ENCODE assay signal across 1 cellular context in the genomic region with DNA sequence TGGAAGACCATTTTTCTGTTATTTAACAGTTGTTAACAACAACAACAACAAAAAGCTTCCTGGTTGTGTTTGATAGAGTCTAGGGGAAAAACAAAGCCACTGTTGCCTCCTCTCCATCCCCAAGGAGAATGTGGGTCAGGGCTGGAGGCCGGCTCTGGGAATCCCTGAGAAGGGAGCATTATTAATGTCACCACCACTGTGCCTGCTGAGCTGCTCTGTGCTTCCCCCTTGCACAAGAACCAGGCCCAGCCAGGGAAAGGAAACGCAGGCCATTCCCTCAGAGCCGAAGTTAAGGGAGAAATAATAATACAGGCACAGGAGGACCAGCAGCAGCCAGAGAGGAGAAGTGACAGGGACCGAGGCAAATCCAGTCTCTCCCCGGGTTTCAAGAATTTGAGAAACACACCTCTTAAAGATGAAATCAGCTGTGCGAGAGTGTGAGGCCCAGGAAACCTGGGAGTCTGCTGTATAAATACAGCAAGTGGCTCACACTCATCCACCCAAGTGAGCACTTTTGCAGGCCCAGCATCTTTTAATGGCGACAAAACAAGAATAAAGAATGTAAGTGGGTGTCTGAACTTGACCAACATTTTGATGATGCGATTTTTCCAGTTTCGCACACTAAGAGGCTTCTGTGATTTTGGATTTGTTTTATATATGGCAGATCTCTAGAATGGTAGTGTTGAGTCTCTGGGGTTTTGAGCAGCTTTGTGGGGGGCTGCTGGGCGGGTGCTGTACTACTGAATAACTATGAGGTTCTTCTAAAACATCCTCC.
TF ChIP-seq lines count a peak whose summit lies in the region.

No MANE protein-coding gene starts in this region.

TF ChIP-seq in WTC11, 78 proteins besides CTCF, POLR2A, EP300 and RAD21 (continued from another document):
- TF ChIP-seq, protein P1, sequence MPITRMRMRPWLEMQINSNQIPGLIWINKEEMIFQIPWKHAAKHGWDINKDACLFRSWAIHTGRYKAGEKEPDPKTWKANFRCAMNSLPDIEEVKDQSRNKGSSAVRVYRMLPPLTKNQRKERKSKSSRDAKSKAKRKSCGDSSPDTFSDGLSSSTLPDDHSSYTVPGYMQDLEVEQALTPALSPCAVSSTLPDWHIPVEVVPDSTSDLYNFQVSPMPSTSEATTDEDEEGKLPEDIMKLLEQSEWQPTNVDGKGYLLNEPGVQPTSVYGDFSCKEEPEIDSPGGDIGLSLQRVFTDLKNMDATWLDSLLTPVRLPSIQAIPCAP (CRISPR knock-in tag; IDR thresholded peaks at IDR 0.05) = no peak
- TF ChIP-seq, protein P2, sequence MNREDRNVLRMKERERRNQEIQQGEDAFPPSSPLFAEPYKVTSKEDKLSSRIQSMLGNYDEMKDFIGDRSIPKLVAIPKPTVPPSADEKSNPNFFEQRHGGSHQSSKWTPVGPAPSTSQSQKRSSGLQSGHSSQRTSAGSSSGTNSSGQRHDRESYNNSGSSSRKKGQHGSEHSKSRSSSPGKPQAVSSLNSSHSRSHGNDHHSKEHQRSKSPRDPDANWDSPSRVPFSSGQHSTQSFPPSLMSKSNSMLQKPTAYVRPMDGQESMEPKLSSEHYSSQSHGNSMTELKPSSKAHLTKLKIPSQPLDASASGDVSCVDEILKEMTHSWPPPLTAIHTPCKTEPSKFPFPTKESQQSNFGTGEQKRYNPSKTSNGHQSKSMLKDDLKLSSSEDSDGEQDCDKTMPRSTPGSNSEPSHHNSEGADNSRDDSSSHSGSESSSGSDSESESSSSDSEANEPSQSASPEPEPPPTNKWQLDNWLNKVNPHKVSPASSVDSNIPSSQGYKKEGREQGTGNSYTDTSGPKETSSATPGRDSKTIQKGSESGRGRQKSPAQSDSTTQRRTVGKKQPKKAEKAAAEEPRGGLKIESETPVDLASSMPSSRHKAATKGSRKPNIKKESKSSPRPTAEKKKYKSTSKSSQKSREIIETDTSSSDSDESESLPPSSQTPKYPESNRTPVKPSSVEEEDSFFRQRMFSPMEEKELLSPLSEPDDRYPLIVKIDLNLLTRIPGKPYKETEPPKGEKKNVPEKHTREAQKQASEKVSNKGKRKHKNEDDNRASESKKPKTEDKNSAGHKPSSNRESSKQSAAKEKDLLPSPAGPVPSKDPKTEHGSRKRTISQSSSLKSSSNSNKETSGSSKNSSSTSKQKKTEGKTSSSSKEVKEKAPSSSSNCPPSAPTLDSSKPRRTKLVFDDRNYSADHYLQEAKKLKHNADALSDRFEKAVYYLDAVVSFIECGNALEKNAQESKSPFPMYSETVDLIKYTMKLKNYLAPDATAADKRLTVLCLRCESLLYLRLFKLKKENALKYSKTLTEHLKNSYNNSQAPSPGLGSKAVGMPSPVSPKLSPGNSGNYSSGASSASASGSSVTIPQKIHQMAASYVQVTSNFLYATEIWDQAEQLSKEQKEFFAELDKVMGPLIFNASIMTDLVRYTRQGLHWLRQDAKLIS (CRISPR knock-in tag; IDR thresholded peaks at IDR 0.05; ENCODE audit: borderline replicate concordance) = no peak
- TF ChIP-seq, protein P3, sequence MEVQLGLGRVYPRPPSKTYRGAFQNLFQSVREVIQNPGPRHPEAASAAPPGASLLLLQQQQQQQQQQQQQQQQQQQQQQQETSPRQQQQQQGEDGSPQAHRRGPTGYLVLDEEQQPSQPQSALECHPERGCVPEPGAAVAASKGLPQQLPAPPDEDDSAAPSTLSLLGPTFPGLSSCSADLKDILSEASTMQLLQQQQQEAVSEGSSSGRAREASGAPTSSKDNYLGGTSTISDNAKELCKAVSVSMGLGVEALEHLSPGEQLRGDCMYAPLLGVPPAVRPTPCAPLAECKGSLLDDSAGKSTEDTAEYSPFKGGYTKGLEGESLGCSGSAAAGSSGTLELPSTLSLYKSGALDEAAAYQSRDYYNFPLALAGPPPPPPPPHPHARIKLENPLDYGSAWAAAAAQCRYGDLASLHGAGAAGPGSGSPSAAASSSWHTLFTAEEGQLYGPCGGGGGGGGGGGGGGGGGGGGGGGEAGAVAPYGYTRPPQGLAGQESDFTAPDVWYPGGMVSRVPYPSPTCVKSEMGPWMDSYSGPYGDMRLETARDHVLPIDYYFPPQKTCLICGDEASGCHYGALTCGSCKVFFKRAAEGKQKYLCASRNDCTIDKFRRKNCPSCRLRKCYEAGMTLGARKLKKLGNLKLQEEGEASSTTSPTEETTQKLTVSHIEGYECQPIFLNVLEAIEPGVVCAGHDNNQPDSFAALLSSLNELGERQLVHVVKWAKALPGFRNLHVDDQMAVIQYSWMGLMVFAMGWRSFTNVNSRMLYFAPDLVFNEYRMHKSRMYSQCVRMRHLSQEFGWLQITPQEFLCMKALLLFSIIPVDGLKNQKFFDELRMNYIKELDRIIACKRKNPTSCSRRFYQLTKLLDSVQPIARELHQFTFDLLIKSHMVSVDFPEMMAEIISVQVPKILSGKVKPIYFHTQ (CRISPR knock-in tag; IDR thresholded peaks at IDR 0.05) = no peak
- TF ChIP-seq, protein P4, sequence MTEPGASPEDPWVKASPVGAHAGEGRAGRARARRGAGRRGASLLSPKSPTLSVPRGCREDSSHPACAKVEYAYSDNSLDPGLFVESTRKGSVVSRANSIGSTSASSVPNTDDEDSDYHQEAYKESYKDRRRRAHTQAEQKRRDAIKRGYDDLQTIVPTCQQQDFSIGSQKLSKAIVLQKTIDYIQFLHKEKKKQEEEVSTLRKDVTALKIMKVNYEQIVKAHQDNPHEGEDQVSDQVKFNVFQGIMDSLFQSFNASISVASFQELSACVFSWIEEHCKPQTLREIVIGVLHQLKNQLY (CRISPR knock-in tag; IDR thresholded peaks at IDR 0.05) = no peak
- no peak for TF ChIP-seq JAZF1 (CRISPR knock-in tag; IDR thresholded peaks at IDR 0.05)
- no peak for TF ChIP-seq ATF3 (CRISPR knock-in tag; conservative IDR thresholded peaks at IDR 0.05)
- TF ChIP-seq STAT6 (CRISPR knock-in tag; conservative IDR thresholded peaks at IDR 0.05; ENCODE audit: low read depth) = no peak
- no peak for TF ChIP-seq IRF2 (CRISPR knock-in tag; IDR thresholded peaks at IDR 0.05; ENCODE audit: borderline replicate concordance, low read depth)
